ENCODE assay signal across 13 cellular contexts in the genomic region with DNA sequence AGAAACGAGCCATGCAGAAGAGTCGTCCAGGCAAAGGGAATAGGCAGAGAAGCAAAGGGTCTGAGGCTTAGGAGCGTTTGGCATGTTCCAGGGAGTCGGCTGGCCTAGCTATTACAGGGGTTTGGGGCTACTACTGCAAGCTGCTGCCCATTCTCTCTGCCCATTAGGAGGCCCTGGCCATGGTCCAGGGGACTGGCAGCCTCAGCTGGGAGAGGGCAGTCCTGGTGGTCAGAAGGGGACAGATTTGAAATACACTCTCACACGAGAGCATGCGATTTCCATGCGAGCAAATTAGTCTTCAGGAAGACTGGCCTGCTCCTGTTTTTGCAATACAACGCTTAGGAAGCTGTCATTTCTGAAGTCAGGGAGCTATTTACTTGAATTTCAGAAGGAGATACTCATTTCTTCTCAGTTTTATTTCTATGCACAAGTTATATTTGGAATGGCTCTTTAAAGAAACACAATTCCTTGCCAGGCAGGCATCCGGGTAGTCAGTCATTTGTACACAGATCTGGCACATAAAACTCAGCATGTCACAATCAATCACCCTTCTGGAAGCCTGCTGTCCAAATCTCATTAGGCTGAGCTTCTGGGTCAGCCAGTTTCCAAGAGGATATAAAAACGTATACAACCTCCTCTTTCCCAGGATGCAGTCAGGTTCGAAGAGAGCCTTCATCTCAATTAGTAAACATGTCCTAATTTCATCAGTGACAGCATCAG. TPM values are rescaled to one million over a fixed set of nuclear protein-coding genes. Genes with fewer than 3 reads are reported as not detected.
DNase-seq lines count a peak whose midpoint lies in the region; ATAC-seq and TF ChIP-seq lines count a peak whose summit lies in the region.
"Had no signal": no experiment of that assay in that cellular context is flagged by ENCODE, and none has a peak within 500 bp of the region (broad histone marks: within the 10 kb centered on the region; RNA-seq: fewer than 3 reads in every experiment).

No MANE protein-coding gene starts in this region.

- TF ChIP-seq CTCF in LNCaP clone FGC (IDR thresholded peaks at IDR 0.05; ENCODE audit: control insufficient read depth, extremely low read depth, insufficient read depth) (no peak), esophagus squamous epithelium (IDR thresholded peaks at IDR 0.05) (no peak), gastrocnemius medialis (IDR thresholded peaks at IDR 0.05 in 4 of 5, conservative IDR thresholded peaks at IDR 0.05 in 1 of 5) (no peak)

- no peaks in the 10 kb centered on the region for H3K4me1 Mint-ChIP-seq in activated naive CD4-positive, alpha-beta T cell treated with anti-CD3 and anti-CD28 coated beads, Interleukin-2, amount 10 ng/mL, durations not matched to agents 7 days and 5 days

- 36 to 48% methylated on average over 11 of the region's 11 CpGs for WGBS in esophagus squamous epithelium, 2 donors

- ATAC-seq in gastrocnemius medialis: peak; percentile 85 to 86
- ATAC-seq in HG02870 (IDR thresholded peaks at IDR 0.05; ENCODE audit: unreplicated experiment): no peak

- in situ Hi-C loops in gastrocnemius medialis (cut with MboI; ENCODE audit: low sequenced_read_pairs in 4 of 4): no loop called here

- peaks cover 54% of the 10 kb centered on the region for H3K27me3 Mint-ChIP-seq in activated naive CD4-positive, alpha-beta T cell treated with anti-CD3 and anti-CD28 coated beads, Interleukin-2, amount 10 ng/mL, durations not matched to agents 7 days and 5 days

- H3K27ac Mint-ChIP-seq in activated naive CD4-positive, alpha-beta T cell treated with anti-CD3 and anti-CD28 coated beads, Interleukin-2, amount 10 ng/mL, durations not matched to agents 7 days and 5 days: no peak overlapping the region

- H3K4me3 ChIP-seq in LNCaP clone FGC (ENCODE audit: low read depth, low read length) (peak overlapping the region; percentile 7; the same call in 1 of the 2 replicates), esophagus squamous epithelium (no peak overlapping the region), gastrocnemius medialis (peak overlapping the region in 3 of 4 donors; percentile 1 to 6 (median 4))
- H3K4me3 ChIP-seq: GM23248, lung, pancreas had no signal

- DNase-seq in LNCaP clone FGC (ENCODE audit: low read depth) (peak; percentile 76), NCI-H82 (lab: John Stamatoyannopoulos, UW) (peak; percentile 92), esophagus squamous epithelium (lab: John Stamatoyannopoulos, UW) (no peak), gastrocnemius medialis (peak; percentile 21 to 33), glomerular visceral epithelial cell (ENCODE audit: extremely low spot score) (no peak), SKM-1 treated with dmso at 0.1 percent for 144 hours (lab: John Stamatoyannopoulos, UW; ENCODE audit: unreplicated experiment) (no peak)
- no peak for DNase-seq in activated naive CD4-positive, alpha-beta T cell treated with anti-CD3 and anti-CD28 coated beads, Interleukin-2, amount 10 ng/mL, durations not matched to agents 7 days and 5 days
- DNase-seq: GM23248; NCI-H2107; stimulated activated CD4-positive, alpha-beta T cell treated with anti-CD3 and anti-CD28 coated beads, Interleukin-4, amount 100 ng/mL, for 24 hours had no signal

- H3K27me3 ChIP-seq in esophagus squamous epithelium (peaks cover 0 to 78% (median 0%) of the 10 kb centered on the region in 4 donors), gastrocnemius medialis (no peaks in the 10 kb centered on the region)
- H3K27me3 ChIP-seq: pancreas had no signal

- H3K4me1 ChIP-seq in esophagus squamous epithelium (peaks cover 0 to 17% (median 7%) of the 10 kb centered on the region in 3 donors), gastrocnemius medialis (peaks cover 20 to 26% of the 10 kb centered on the region in 2 donors)

- intact Hi-C loops in esophagus squamous epithelium (cut with DNase I) (no loop called here), gastrocnemius medialis (cut with DNase I; ENCODE audit: low total_unique reads) (no loop called here)

- TF ChIP-seq POLR2A in esophagus squamous epithelium (IDR thresholded peaks at IDR 0.05): no peak
- TF ChIP-seq POLR2A in gastrocnemius medialis (IDR thresholded peaks at IDR 0.05): no peak

- peak overlapping the region in 3 of 4 donors; percentile 19 to 45 (median 44) for H3K27ac ChIP-seq in esophagus squamous epithelium
- peak overlapping the region; percentile 27 to 57 (median 32) for H3K27ac ChIP-seq in gastrocnemius medialis
- H3K27ac ChIP-seq: GM23248 had no signal

- H3K9me3 ChIP-seq in esophagus squamous epithelium (no peaks in the 10 kb centered on the region), gastrocnemius medialis (no peaks in the 10 kb centered on the region)
- H3K9me3 ChIP-seq: pancreas had no signal

- H3K36me3 ChIP-seq in esophagus squamous epithelium: no peaks in the 10 kb centered on the region
- H3K36me3 ChIP-seq in gastrocnemius medialis: no peaks in the 10 kb centered on the region
- H3K36me3 ChIP-seq: pancreas had no signal

- no peak overlapping the region for H3K4me3 Mint-ChIP-seq in activated naive CD4-positive, alpha-beta T cell treated with anti-CD3 and anti-CD28 coated beads, Interleukin-2, amount 10 ng/mL, durations not matched to agents 7 days and 5 days

- CTCF ChIA-PET in activated naive CD4-positive, alpha-beta T cell treated with anti-CD3 and anti-CD28 coated beads, Interleukin-2, amount 10 ng/mL, durations not matched to agents 7 days and 5 days (lab: Charles Lee): no interaction called here

- H3K9me3 Mint-ChIP-seq in activated naive CD4-positive, alpha-beta T cell treated with anti-CD3 and anti-CD28 coated beads, Interleukin-2, amount 10 ng/mL, durations not matched to agents 7 days and 5 days: no peaks in the 10 kb centered on the region

- H3K36me3 Mint-ChIP-seq in activated naive CD4-positive, alpha-beta T cell treated with anti-CD3 and anti-CD28 coated beads, Interleukin-2, amount 10 ng/mL, durations not matched to agents 7 days and 5 days: no peaks in the 10 kb centered on the region

RNA-seq across cellular contexts. Expression of gene PROM1, which starts 27.0 kb away (rescaled TPM):
- total RNA-seq in esophagus squamous epithelium: 1 to 10 TPM in 2 of 4 donors, under 1 TPM in 1, not detected in 1; 0.13 to 6.7 (median 1.7) TPM
- 1 to 10 TPM in 1 of 4 donors, under 1 TPM in 2, not detected in 1; 0.11 to 2.9 (median 0.58) TPM for total RNA-seq in gastrocnemius medialis
- total RNA-seq: GM23248 had no signal

Comparison
In these comparisons a context has a peak if more than half of its experiments do, and no peak if none do; other contexts are left out.
1. DNase-seq: peak in LNCaP clone FGC (single experiment), NCI-H82 (single experiment) and gastrocnemius medialis (2 of 2); none in esophagus squamous epithelium (single experiment), activated naive CD4-positive, alpha-beta T cell treated with anti-CD3 and anti-CD28 coated beads, Interleukin-2, amount 10 ng/mL, durations not matched to agents 7 days and 5 days (single experiment), glomerular visceral epithelial cell (single experiment) and SKM-1 treated with dmso at 0.1 percent for 144 hours (single experiment).
2. H3K4me3 ChIP-seq: peak in LNCaP clone FGC (single experiment) and gastrocnemius medialis (3 of 4); none in esophagus squamous epithelium (0 of 4).